8 cellular contexts compared by ENCODE assay signal in genomic region chr1:96721382-96722160, GRCh38. TPM values are rescaled to one million over a fixed set of nuclear protein-coding genes. Genes with fewer than 3 reads are reported as not detected.
DNase-seq lines count a peak whose midpoint lies in the region; ATAC-seq and TF ChIP-seq lines count a peak whose summit lies in the region.

PTBP2 (plus strand) TSS chr1:96721784; CDS start chr1:96721865, 81 bp downstream.

- peaks cover 11% of the 10 kb centered on the region for H3K36me3 Mint-ChIP-seq in CD4-positive, CD25-positive, alpha-beta regulatory T cell
- H3K36me3 Mint-ChIP-seq in activated CD8-positive, alpha-beta T cell treated with anti-CD3 and anti-CD28 coated beads for 36 hours (ENCODE audit: low read depth): peaks cover 22% of the 10 kb centered on the region

- H3K27me3 Mint-ChIP-seq in CD4-positive, CD25-positive, alpha-beta regulatory T cell: peaks cover 10% of the 10 kb centered on the region
- no peaks in the 10 kb centered on the region for H3K27me3 Mint-ChIP-seq in activated CD8-positive, alpha-beta T cell treated with anti-CD3 and anti-CD28 coated beads for 36 hours

- POLR2A ChIA-PET in activated CD8-positive, alpha-beta T cell treated with anti-CD3 and anti-CD28 coated beads for 36 hours (lab: Charles Lee): interaction anchor here (1.0 kb wide), 1 partner anchor 98 kb away, joined by 3 read pairs; no protein-coding TSS in a partner anchor

- no peak for TF ChIP-seq CTCF in activated CD8-positive, alpha-beta T cell treated with anti-CD3 and anti-CD28 coated beads for 36 hours (IDR thresholded peaks at IDR 0.05)
- TF ChIP-seq CTCF in lower lobe of right lung (IDR thresholded peaks at IDR 0.05): no peak

- CTCF ChIA-PET in activated CD8-positive, alpha-beta T cell treated with anti-CD3 and anti-CD28 coated beads for 36 hours (lab: Charles Lee): no interaction called here

- H3K27me3 ChIP-seq in CD4-positive, CD25-positive, alpha-beta regulatory T cell (ENCODE audit: control insufficient read depth, insufficient read depth, low read length): no peaks in the 10 kb centered on the region
- H3K27me3 ChIP-seq in lower lobe of right lung (ENCODE audit: low read depth): no peaks in the 10 kb centered on the region

- peak; percentile 90 to 91 for ATAC-seq in CD4-positive, CD25-positive, alpha-beta regulatory T cell (ENCODE audit: low read depth in 2 of 2)
- ATAC-seq in GM19372 (IDR thresholded peaks at IDR 0.05; ENCODE audit: low read depth, unreplicated experiment) (peak; percentile 93), HG03520 (IDR thresholded peaks at IDR 0.05; ENCODE audit: unreplicated experiment) (peak; percentile 94), lower lobe of right lung (peak; percentile 98)
- peak; percentile 94 for ATAC-seq in activated CD8-positive, alpha-beta T cell treated with anti-CD3 and anti-CD28 coated beads for 36 hours

- H3K27ac Mint-ChIP-seq in CD4-positive, CD25-positive, alpha-beta regulatory T cell: peak within 1 kb of the TSS; percentile 88 to 98 (median 89)
- H3K27ac Mint-ChIP-seq in activated CD8-positive, alpha-beta T cell treated with anti-CD3 and anti-CD28 coated beads for 36 hours: peak within 1 kb of the TSS; percentile 93

- H3K4me1 ChIP-seq in CD4-positive, CD25-positive, alpha-beta regulatory T cell (ENCODE audit: control insufficient read depth, insufficient read depth, low read length, poor library complexity, severe bottlenecking): peaks cover 25% of the 10 kb centered on the region
- H3K4me1 ChIP-seq in lower lobe of right lung: peaks cover 16% of the 10 kb centered on the region

- H3K9me3 ChIP-seq in CD4-positive, CD25-positive, alpha-beta regulatory T cell (ENCODE audit: control insufficient read depth in 2 of 2, low read length in 2 of 2): no peaks in the 10 kb centered on the region
- no peaks in the 10 kb centered on the region for H3K9me3 ChIP-seq in lower lobe of right lung

- H3K4me3 Mint-ChIP-seq in CD4-positive, CD25-positive, alpha-beta regulatory T cell: peak within 1 kb of the TSS; percentile 97 to 99 (median 98)
- peak within 1 kb of the TSS; percentile 96 for H3K4me3 Mint-ChIP-seq in activated CD8-positive, alpha-beta T cell treated with anti-CD3 and anti-CD28 coated beads for 36 hours

- H3K4me3 ChIP-seq in CD4-positive, CD25-positive, alpha-beta regulatory T cell (ENCODE audit: low read depth, low read length): peak within 1 kb of the TSS; percentile 97
- H3K4me3 ChIP-seq in lower lobe of right lung: peak within 1 kb of the TSS; percentile 95

- intact Hi-C loops in activated CD8-positive, alpha-beta T cell treated with anti-CD3 and anti-CD28 coated beads for 36 hours (cut with micrococcal nuclease): no loop called here
- intact Hi-C loops in lower lobe of right lung (cut with DNase I): no loop called here

- peak within 1 kb of the TSS; percentile 88 for H3K27ac ChIP-seq in CD4-positive, CD25-positive, alpha-beta regulatory T cell (ENCODE audit: insufficient read depth, low read length, poor library complexity, severe bottlenecking)
- H3K27ac ChIP-seq in lower lobe of right lung: peak within 1 kb of the TSS; percentile 93

- H3K4me1 Mint-ChIP-seq in CD4-positive, CD25-positive, alpha-beta regulatory T cell: peaks cover 16 to 36% (median 19%) of the 10 kb centered on the region in 4 donors
- H3K4me1 Mint-ChIP-seq in activated CD8-positive, alpha-beta T cell treated with anti-CD3 and anti-CD28 coated beads for 36 hours (ENCODE audit: low read depth): peaks cover 22% of the 10 kb centered on the region

- DNase-seq in CD4-positive, CD25-positive, alpha-beta regulatory T cell: peak; percentile 74 to 88 (median 86)
- DNase-seq in NCI-H748 treated with DMSO at 0.1 percent for 48 hours (lab: John Stamatoyannopoulos, UW) (peak; percentile 41), ecto neural progenitor cell (ENCODE audit: low spot score) (peak; percentile 90), lower lobe of right lung (peak; percentile 90)
- DNase-seq in activated CD8-positive, alpha-beta T cell treated with anti-CD3 and anti-CD28 coated beads for 36 hours: peak; percentile 86
- DNase-seq in stimulated activated CD4-positive, alpha-beta T cell treated with anti-CD3 and anti-CD28 coated beads, TNF-alpha, amount 100 ng/mL, for 24 hours (ENCODE audit: low read depth in 3 of 3): peak; percentile 58 to 78 (median 65)

- H3K9me3 Mint-ChIP-seq in CD4-positive, CD25-positive, alpha-beta regulatory T cell: no peaks in the 10 kb centered on the region
- no peaks in the 10 kb centered on the region for H3K9me3 Mint-ChIP-seq in activated CD8-positive, alpha-beta T cell treated with anti-CD3 and anti-CD28 coated beads for 36 hours

- H3K36me3 ChIP-seq in CD4-positive, CD25-positive, alpha-beta regulatory T cell (ENCODE audit: control insufficient read depth, insufficient read depth, low read length): no peaks in the 10 kb centered on the region
- H3K36me3 ChIP-seq in lower lobe of right lung: peaks cover 5% of the 10 kb centered on the region

RNA-seq across cellular contexts. Expression of gene PTBP2, which starts in this region (rescaled TPM):
- 31.9 TPM for total RNA-seq in CD4-positive, CD25-positive, alpha-beta regulatory T cell
- polyA plus RNA-seq in CD4-positive, CD25-positive, alpha-beta regulatory T cell: 1 to 10 TPM; 1.4 to 3.6 (median 2.8) TPM
- 10 to 100 TPM; 12.4 TPM for total RNA-seq in activated CD8-positive, alpha-beta T cell treated with anti-CD3 and anti-CD28 coated beads for 36 hours
- total RNA-seq in lower lobe of right lung: 12.8 TPM

Comparison
In these comparisons a context has a peak if more than half of its experiments do, and no peak if none do; other contexts are left out.
1. Peak in every context shown above with its lines: DNase-seq, ATAC-seq, H3K4me3 ChIP-seq and H3K27ac ChIP-seq.